In genomic region chr5:82010696-82011095, GRCh38 we compare ENCODE assay signal across 3 cellular contexts.
"Had no signal": no experiment of that assay in that cellular context is flagged by ENCODE, and none has a peak within 500 bp of the region (broad histone marks: within the 10 kb centered on the region; RNA-seq: fewer than 3 reads in every experiment).

No MANE protein-coding gene starts in this region.

- DNase-seq: GDM1, GF-D8 had no signal

- H3K4me3 ChIP-seq: GM12878 had no signal
